ENCODE assay signal across 20 cellular contexts in the genomic region with DNA sequence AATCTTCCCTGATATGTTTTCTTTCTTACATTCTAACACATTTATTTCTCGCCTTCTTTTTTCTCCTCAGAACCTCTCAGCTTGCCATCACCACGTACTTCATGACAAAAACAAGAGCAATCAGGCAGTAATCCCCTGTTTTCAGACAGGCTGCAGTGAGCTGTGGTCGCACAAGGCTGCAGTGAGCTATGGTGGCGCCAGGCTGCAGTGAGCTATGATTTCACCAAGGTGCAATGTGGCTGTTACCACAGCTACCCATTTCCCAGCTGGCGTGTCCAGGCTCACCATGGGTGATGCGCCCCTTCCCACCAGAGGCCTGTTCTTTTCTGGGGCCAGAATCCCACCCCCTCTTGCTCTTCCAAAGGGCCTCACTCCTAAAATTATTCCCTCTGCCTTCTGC. TPM values are rescaled to one million over a fixed set of nuclear protein-coding genes. Genes with fewer than 3 reads are reported as not detected.
A peak's percentile ranks its signal among the peaks of the same experiment; 100 is the strongest.
DNase-seq lines count a peak whose midpoint lies in the region; ATAC-seq and TF ChIP-seq lines count a peak whose summit lies in the region.
"Had no signal": no experiment of that assay in that cellular context is flagged by ENCODE, and none has a peak within 500 bp of the region (broad histone marks: within the 10 kb centered on the region; RNA-seq: fewer than 3 reads in every experiment).

No MANE protein-coding gene starts in this region.

- in situ Hi-C loops in Panc1 (cut with HindIII; ENCODE audit: low pct_unique_long_range_greater_than_20kb, low sequenced_read_pairs): no loop called here

- no peak for TF ChIP-seq RAD21 in HCT116 (IDR thresholded peaks at IDR 0.05; ENCODE audit: low read depth)

- RAD21 ChIA-PET in HCT116 (lab: Charles Lee; ENCODE audit: low non-redundant PET in 1 of 2, low total read pairs in 2 of 2, uncharacterized antibody in 2 of 2, unreplicated experiment in 2 of 2): no interaction called here

- no peaks in the 10 kb centered on the region for H3K9me2 ChIP-seq in HCT116 (ENCODE audit: insufficient read depth)

- DNase-seq in HCT116 (ENCODE audit: low read depth, low spot score): no peak
- DNase-seq in Panc1 (ENCODE audit: low read depth, low spot score): no peak
- peak; percentile 16 for DNase-seq in neural progenitor cell (ENCODE audit: low spot score)
- DNase-seq in left lung: no peak
- DNase-seq: activated CD4-positive, CD25-positive, alpha-beta regulatory T cell; activated naive CD8-positive, alpha-beta T cell treated with anti-CD3 and anti-CD28 coated beads, Interleukin-2, amount 50 U/mL, for 24 hours; CD8-positive, alpha-beta T cell; DMS79 treated with DMSO at 0.1 percent for 48 hours; glutamatergic neuron; NCI-H1417; NCI-H345; Right ventricle myocardium superior; T-helper 2 cell had no signal

- POLR2A ChIA-PET in HCT116 (lab: Charles Lee) (interaction anchor here (1.3 kb wide), 1 partner anchor 21 kb away, joined by 4 read pairs; no protein-coding TSS in a partner anchor), Panc1 (lab: Charles Lee) (interaction anchor here (0.5 kb wide), 1 partner anchor 118 kb away, joined by 4 read pairs; no protein-coding TSS in a partner anchor)

- no peak overlapping the region for H2AFZ ChIP-seq in HCT116 (ENCODE audit: low read depth, low read length, poor library complexity, severe bottlenecking)
- H2AFZ ChIP-seq in neural progenitor cell (replicated peaks): peak overlapping the region; percentile 78

- no peaks in the 10 kb centered on the region for H3K36me3 Mint-ChIP-seq in neural progenitor cell
- H3K36me3 Mint-ChIP-seq: CD8-positive, alpha-beta T cell had no signal

- CTCF ChIA-PET in HCT116 (lab: Charles Lee): interaction anchor here (1.0 kb wide), 1 partner anchor 17 kb away, joined by 5 read pairs; no protein-coding TSS in a partner anchor
- CTCF ChIA-PET in Panc1 (lab: Charles Lee): interaction anchor here (0.6 to 0.9 kb wide), 3 partner anchors 16 to 95 kb away, joined by 3 read pairs; no protein-coding TSS in a partner anchor

- 0 out of 2 replicates have a peak, but pooled peaks have one; percentile 20 for ATAC-seq in HCT116
- peak; percentile 63; the same call in 1 of the 2 replicates for ATAC-seq in Panc1
- no peak for ATAC-seq in left lung
- no peak for ATAC-seq in HG02885 (IDR thresholded peaks at IDR 0.05; ENCODE audit: poor library complexity, unreplicated experiment)
- no peak for ATAC-seq in activated CD4-positive, CD25-positive, alpha-beta regulatory T cell treated with anti-CD3 and anti-CD28 coated beads, Interleukin-2, amount 50 U/mL, for 24 hours
- ATAC-seq: activated naive CD8-positive, alpha-beta T cell treated with anti-CD3 and anti-CD28 coated beads, Interleukin-2, amount 50 U/mL, for 24 hours; activated T-helper 17 cell treated with anti-CD3 and anti-CD28 coated beads, Interleukin-2, amount 50 U/mL, for 72 hours; CD8-positive, alpha-beta T cell; esophagus mucosa had no signal

- intact Hi-C loops in HCT116 (cut with micrococcal nuclease) (no loop called here), Panc1 (cut with micrococcal nuclease; ENCODE audit: unreplicated experiment) (no loop called here), left lung (cut with DNase I) (no loop called here)

- H3K27me3 ChIP-seq in HCT116 (ENCODE audit: insufficient read depth, low read length) (peaks cover 16% of the 10 kb centered on the region; the same call in 1 of the 2 replicates), Panc1 (ENCODE audit: control insufficient read depth, insufficient read depth, low read length) (peaks cover 2% of the 10 kb centered on the region), neural progenitor cell (peaks cover 19% of the 10 kb centered on the region), left lung (peaks cover 0 to 34% of the 10 kb centered on the region in 2 donors)
- H3K27me3 ChIP-seq: ovary had no signal

- no peaks in the 10 kb centered on the region for H3K9me3 ChIP-seq in HCT116 (ENCODE audit: control insufficient read depth in 1 of 2, insufficient read depth in 1 of 2, low read depth in 1 of 2, low read length in 2 of 2)
- H3K9me3 ChIP-seq in Panc1 (ENCODE audit: control insufficient read depth, insufficient read depth, low read depth, low read length): no peaks in the 10 kb centered on the region
- no peaks in the 10 kb centered on the region for H3K9me3 ChIP-seq in neural progenitor cell (ENCODE audit: low read depth)
- no peaks in the 10 kb centered on the region for H3K9me3 ChIP-seq in left lung
- H3K9me3 ChIP-seq: ovary had no signal

- H3K79me2 ChIP-seq in HCT116 (ENCODE audit: insufficient read depth, low read length) (no peaks in the 10 kb centered on the region), neural progenitor cell (ENCODE audit: low read depth) (no peaks in the 10 kb centered on the region)

- no peaks in the 10 kb centered on the region for H3K36me3 ChIP-seq in HCT116 (ENCODE audit: control insufficient read depth in 1 of 2, insufficient read depth in 2 of 2, low read length in 2 of 2)
- H3K36me3 ChIP-seq in Panc1 (ENCODE audit: control insufficient read depth, insufficient read depth, low read length): no peaks in the 10 kb centered on the region
- H3K36me3 ChIP-seq in neural progenitor cell: no peaks in the 10 kb centered on the region
- H3K36me3 ChIP-seq in left lung: no peaks in the 10 kb centered on the region
- H3K36me3 ChIP-seq: ovary had no signal

- H4K20me1 ChIP-seq in HCT116 (ENCODE audit: insufficient read depth) (no peaks in the 10 kb centered on the region), neural progenitor cell (ENCODE audit: low read depth) (no peaks in the 10 kb centered on the region)

- H3K27ac ChIP-seq in HCT116 (ENCODE audit: low read depth, low read length) (no peak overlapping the region), Panc1 (ENCODE audit: low read length) (no peak overlapping the region), neural progenitor cell (no peak overlapping the region), left lung (no peak overlapping the region)
- H3K27ac ChIP-seq: ovary had no signal

- no peaks in the 10 kb centered on the region for H3K9me3 Mint-ChIP-seq in neural progenitor cell
- H3K9me3 Mint-ChIP-seq: activated naive CD8-positive, alpha-beta T cell treated with anti-CD3 and anti-CD28 coated beads, Interleukin-2, amount 50 U/mL, for 24 hours; activated T-helper 17 cell treated with anti-CD3 and anti-CD28 coated beads, Interleukin-2, amount 50 U/mL, for 72 hours; CD8-positive, alpha-beta T cell had no signal

- peaks cover 3% of the 10 kb centered on the region for H3K4me1 Mint-ChIP-seq in neural progenitor cell
- H3K4me1 Mint-ChIP-seq: activated T-helper 17 cell treated with anti-CD3 and anti-CD28 coated beads, Interleukin-2, amount 50 U/mL, for 72 hours had no signal

- H3K9ac ChIP-seq in HCT116 (ENCODE audit: low read length) (no peak overlapping the region), neural progenitor cell (no peak overlapping the region)

- peaks cover 2% of the 10 kb centered on the region for H3K27me3 Mint-ChIP-seq in neural progenitor cell (ENCODE audit: insufficient read depth, low read depth)

- H3K4me1 ChIP-seq in HCT116 (ENCODE audit: control insufficient read depth in 1 of 2, insufficient read depth in 2 of 2, low read length in 2 of 2) (peaks cover 0 to 4% of the 10 kb centered on the region in 2 experiments; a peak in 1 of 4 replicates), Panc1 (ENCODE audit: control insufficient read depth, insufficient read depth, low read length) (no peaks in the 10 kb centered on the region), neural progenitor cell (no peaks in the 10 kb centered on the region), left lung (peaks cover 0 to 13% of the 10 kb centered on the region in 2 donors)

- H3K27ac Mint-ChIP-seq in neural progenitor cell: no peak overlapping the region
- H3K27ac Mint-ChIP-seq: activated naive CD8-positive, alpha-beta T cell treated with anti-CD3 and anti-CD28 coated beads, Interleukin-2, amount 50 U/mL, for 24 hours; activated T-helper 17 cell treated with anti-CD3 and anti-CD28 coated beads, Interleukin-2, amount 50 U/mL, for 72 hours; CD8-positive, alpha-beta T cell had no signal

- no peak overlapping the region for H3K4me3 Mint-ChIP-seq in neural progenitor cell
- H3K4me3 Mint-ChIP-seq: activated naive CD8-positive, alpha-beta T cell treated with anti-CD3 and anti-CD28 coated beads, Interleukin-2, amount 50 U/mL, for 24 hours; activated T-helper 17 cell treated with anti-CD3 and anti-CD28 coated beads, Interleukin-2, amount 50 U/mL, for 72 hours; CD8-positive, alpha-beta T cell had no signal

- TF ChIP-seq CTCF in HCT116 (IDR thresholded peaks at IDR 0.05 in 2 of 3, conservative IDR thresholded peaks at IDR 0.05 in 1 of 3; ENCODE audit: borderline replicate concordance in 1 of 3, insufficient read depth in 1 of 3, low read depth in 2 of 3, low read length in 2 of 3) (no peak), Panc1 (IDR thresholded peaks at IDR 0.05) (no peak), neural progenitor cell (IDR thresholded peaks at IDR 0.05) (no peak), left lung (IDR thresholded peaks at IDR 0.05) (no peak)

- no peaks in the 10 kb centered on the region for H3F3A ChIP-seq in neural progenitor cell (ENCODE audit: low read depth)

- H3K4me2 ChIP-seq in HCT116 (ENCODE audit: low read length) (no peak overlapping the region), neural progenitor cell (no peak overlapping the region)

- no TSS peak for BruUV-seq in HCT116 (replicated peaks; lab: Mats Ljungman, UMichigan)
- no TSS peak for BruUV-seq in Panc1 (replicated peaks; lab: Mats Ljungman, UMichigan)

- no peak for TF ChIP-seq POLR2A in HCT116 (IDR thresholded peaks at IDR 0.05; ENCODE audit: borderline replicate concordance, extremely low read depth, insufficient read depth, insufficient read length)

- H3K4me3 ChIP-seq in HCT116 (replicated peaks in 1 of 2; ENCODE audit: low read depth in 1 of 2, low read length in 2 of 2) (no peak overlapping the region), Panc1 (ENCODE audit: low read depth in 2 of 2, low read length in 2 of 2) (no peak overlapping the region), neural progenitor cell (no peak overlapping the region), left lung (no peak overlapping the region)
- H3K4me3 ChIP-seq: ovary had no signal

RNA-seq across cellular contexts. Expression of a gene that starts 25.8 kb away (rescaled TPM):
- total RNA-seq in HCT116 (2021; ENCODE audit: unreplicated experiment): not detected
- polyA plus RNA-seq in HCT116 (2012): not detected in 2 replicates
- total RNA-seq in Panc1 (2021; ENCODE audit: unreplicated experiment): 0.03 TPM
- polyA plus RNA-seq in Panc1 (2012; ENCODE audit: insufficient read length): 0.05 TPM
- total RNA-seq in neural progenitor cell (ENCODE audit: low replicate concordance): 0.03 TPM in 1 of 2 replicates, not detected in the other
- total RNA-seq in left lung: under 1 TPM; 0.08 to 0.50 TPM
- total RNA-seq: activated T-helper 17 cell treated with anti-CD3 and anti-CD28 coated beads, Interleukin-2, amount 50 U/mL, for 72 hours; cardiac septum; CD8-positive, alpha-beta T cell; esophagus mucosa; Right ventricle myocardium superior had no signal

RNA-seq across cellular contexts. Expression of a gene that starts 35.4 kb away (rescaled TPM):
- not detected for total RNA-seq in HCT116 (2021; ENCODE audit: unreplicated experiment)
- polyA plus RNA-seq in HCT116 (2012): not detected in 2 replicates
- total RNA-seq in Panc1 (2021; ENCODE audit: unreplicated experiment): not detected
- not detected for polyA plus RNA-seq in Panc1 (2012; ENCODE audit: insufficient read length)
- total RNA-seq in neural progenitor cell (ENCODE audit: low replicate concordance): not detected in 2 replicates
- not detected for total RNA-seq in left lung
- total RNA-seq: activated T-helper 17 cell treated with anti-CD3 and anti-CD28 coated beads, Interleukin-2, amount 50 U/mL, for 72 hours; cardiac septum; CD8-positive, alpha-beta T cell; esophagus mucosa; liver; ovary; Right ventricle myocardium superior had no signal
- polyA plus RNA-seq: liver, ovary had no signal

RNA-seq across cellular contexts. Expression of a gene that starts 37.2 kb away (rescaled TPM):
- total RNA-seq in HCT116 (2021; ENCODE audit: unreplicated experiment) (93.6 TPM), Panc1 (2021; ENCODE audit: unreplicated experiment) (111 TPM), neural progenitor cell (ENCODE audit: low replicate concordance) (133 and 142 TPM in 2 replicates), left lung (100 to 1,000 TPM in 1 of 2 donors, 10 to 100 TPM in 1; 87.5 to 102 TPM)
- polyA plus RNA-seq in HCT116 (2012): 97.4 and 124 TPM in 2 replicates
- polyA plus RNA-seq in Panc1 (2012; ENCODE audit: insufficient read length): 109 TPM

RNA-seq across cellular contexts. Expression of a gene that starts 37.4 kb away (rescaled TPM):
- total RNA-seq in HCT116 (2021; ENCODE audit: unreplicated experiment): 55.4 TPM
- polyA plus RNA-seq in HCT116 (2012): 40.8 and 47.1 TPM in 2 replicates
- total RNA-seq in Panc1 (2021; ENCODE audit: unreplicated experiment): 74.5 TPM
- polyA plus RNA-seq in Panc1 (2012; ENCODE audit: insufficient read length): 51.2 TPM
- 42.8 and 88.9 TPM in 2 replicates for total RNA-seq in neural progenitor cell (ENCODE audit: low replicate concordance)
- 10 to 100 TPM; 27.3 to 43.7 TPM for total RNA-seq in left lung

RNA-seq across cellular contexts. Expression of a gene that starts 40.2 kb away (rescaled TPM):
- total RNA-seq in HCT116 (2021; ENCODE audit: unreplicated experiment) (54.2 TPM), Panc1 (2021; ENCODE audit: unreplicated experiment) (60.9 TPM), neural progenitor cell (ENCODE audit: low replicate concordance) (25.1 and 39.8 TPM in 2 replicates), left lung (10 to 100 TPM; 50.8 to 65.3 TPM)
- polyA plus RNA-seq in HCT116 (2012): 49.5 and 55.9 TPM in 2 replicates
- 56.9 TPM for polyA plus RNA-seq in Panc1 (2012; ENCODE audit: insufficient read length)

Comparison
In these comparisons a context has a peak if more than half of its experiments do, and no peak if none do; other contexts are left out.
1. ATAC-seq: peak in HCT116 (single experiment) and Panc1 (single experiment); none in left lung (single experiment), HG02885 (single experiment) and activated CD4-positive, CD25-positive, alpha-beta regulatory T cell treated with anti-CD3 and anti-CD28 coated beads, Interleukin-2, amount 50 U/mL, for 24 hours (0 of 2).